ENCODE assay signal across 14 cellular contexts in genomic region chr10:98423691-98424120, GRCh38. TPM values are rescaled to one million over a fixed set of nuclear protein-coding genes. Genes with fewer than 3 reads are reported as not detected.
DNase-seq lines count a peak whose midpoint lies in the region; ATAC-seq and TF ChIP-seq lines count a peak whose summit lies in the region.
"Had no signal": no experiment of that assay in that cellular context is flagged by ENCODE, and none has a peak within 500 bp of the region (broad histone marks: within the 10 kb centered on the region; RNA-seq: fewer than 3 reads in every experiment).

No MANE protein-coding gene starts in this region.

- no peaks in the 10 kb centered on the region for H3K36me3 ChIP-seq in cardiac muscle cell
- H3K36me3 ChIP-seq: SJCRH30 had no signal

- no peaks in the 10 kb centered on the region for H3K27me3 Mint-ChIP-seq in stimulated activated memory B cell treated with anti-CD40 and anti-IgM and Interleukin-4, amounts not matched to agents 10 μg/mL and 1 μg/mL and 100 μg/mL, for 72 hours
- H3K27me3 Mint-ChIP-seq in HFFc6 (ENCODE audit: insufficient read depth): peaks cover 3% of the 10 kb centered on the region

- intact Hi-C loops in Right ventricle myocardium inferior (cut with DNase I): no loop called here

- no peaks in the 10 kb centered on the region for H3K9me3 Mint-ChIP-seq in stimulated activated memory B cell treated with anti-CD40 and anti-IgM and Interleukin-4, amounts not matched to agents 10 μg/mL and 1 μg/mL and 100 μg/mL, for 72 hours
- no peaks in the 10 kb centered on the region for H3K9me3 Mint-ChIP-seq in HFFc6
- H3K9me3 Mint-ChIP-seq: activated T-cell treated with anti-CD3 and anti-CD28 coated beads, Interleukin-2, amount 50 U/mL, for 4 hours had no signal

- H3K4me1 Mint-ChIP-seq in stimulated activated memory B cell treated with anti-CD40 and anti-IgM and Interleukin-4, amounts not matched to agents 10 μg/mL and 1 μg/mL and 100 μg/mL, for 72 hours: peaks cover 12% of the 10 kb centered on the region
- H3K4me1 Mint-ChIP-seq in HFFc6 (ENCODE audit: low read depth): no peaks in the 10 kb centered on the region

- no peak overlapping the region for H3K27ac Mint-ChIP-seq in stimulated activated memory B cell treated with anti-CD40 and anti-IgM and Interleukin-4, amounts not matched to agents 10 μg/mL and 1 μg/mL and 100 μg/mL, for 72 hours
- H3K27ac Mint-ChIP-seq in HFFc6: no peak overlapping the region

- no peak overlapping the region for H3K4me3 Mint-ChIP-seq in stimulated activated memory B cell treated with anti-CD40 and anti-IgM and Interleukin-4, amounts not matched to agents 10 μg/mL and 1 μg/mL and 100 μg/mL, for 72 hours
- H3K4me3 Mint-ChIP-seq in HFFc6: no peak overlapping the region
- H3K4me3 Mint-ChIP-seq: activated T-cell treated with anti-CD3 and anti-CD28 coated beads, Interleukin-2, amount 50 U/mL, for 4 hours had no signal

- H3K4me3 ChIP-seq in cardiac muscle cell (no peak overlapping the region), epithelial cell of esophagus (ENCODE audit: low read length) (no peak overlapping the region)
- H3K4me3 ChIP-seq: SJCRH30, vagina had no signal

- H3K36me3 Mint-ChIP-seq in stimulated activated memory B cell treated with anti-CD40 and anti-IgM and Interleukin-4, amounts not matched to agents 10 μg/mL and 1 μg/mL and 100 μg/mL, for 72 hours: peaks cover 32% of the 10 kb centered on the region
- peaks cover 5% of the 10 kb centered on the region for H3K36me3 Mint-ChIP-seq in HFFc6 (ENCODE audit: low read depth)

- H3K27me3 ChIP-seq in cardiac muscle cell: no peaks in the 10 kb centered on the region
- H3K27me3 ChIP-seq: SJCRH30, vagina had no signal

- peaks cover 29% of the 10 kb centered on the region for H3K4me1 ChIP-seq in cardiac muscle cell (ENCODE audit: low read depth)
- H3K4me1 ChIP-seq: SJCRH30, vagina had no signal

- ATAC-seq in Right ventricle myocardium inferior (no peak), GM18861 (IDR thresholded peaks at IDR 0.05; ENCODE audit: unreplicated experiment) (no peak)
- ATAC-seq in stimulated activated memory B cell treated with anti-CD40 and anti-IgM and Interleukin-4, amounts not matched to agents 10 μg/mL and 1 μg/mL and 100 μg/mL, for 72 hours: peak; percentile 28
- ATAC-seq in activated CD4-positive, CD25-positive, alpha-beta regulatory T cell treated with anti-CD3 and anti-CD28 coated beads, Interleukin-2, amount 50 U/mL, for 24 hours: no peak
- ATAC-seq: activated T-cell treated with anti-CD3 and anti-CD28 coated beads, Interleukin-2, amount 50 U/mL, for 4 hours had no signal

- no peaks in the 10 kb centered on the region for H3K9me3 ChIP-seq in cardiac muscle cell (ENCODE audit: low read depth)
- H3K9me3 ChIP-seq: SJCRH30, vagina had no signal

- DNase-seq in cardiac muscle cell (ENCODE audit: low read depth in 1 of 2, low spot score in 1 of 2): peak in 1 of 2 donors; percentile 67
- no peak for DNase-seq in Right ventricle myocardium inferior (ENCODE audit: missing footprints)
- DNase-seq in NCI-H526 treated with DMSO at 0.1 percent for 48 hours (lab: John Stamatoyannopoulos, UW): peak; percentile 3
- peak; percentile 42 for DNase-seq in epithelial cell of esophagus (ENCODE audit: low read depth)
- DNase-seq in HFFc6: no peak
- DNase-seq: activated CD4-positive, CD25-positive, alpha-beta regulatory T cell; activated T-cell treated with anti-CD3 and anti-CD28 coated beads, Interleukin-2, amount 50 U/mL, for 4 hours; KG1; occipital lobe had no signal

- peak; percentile 24 for TF ChIP-seq CTCF in cardiac muscle cell (IDR thresholded peaks at IDR 0.05; ENCODE audit: low read depth, low read length)
- peak; percentile 37 for TF ChIP-seq CTCF in epithelial cell of esophagus (IDR thresholded peaks at IDR 0.05; ENCODE audit: insufficient read depth, low read depth, low read length, missing control alignments)
- TF ChIP-seq CTCF in HFFc6 (IDR thresholded peaks at IDR 0.05): no peak

- no peak overlapping the region for H3K27ac ChIP-seq in cardiac muscle cell
- H3K27ac ChIP-seq: SJCRH30, vagina had no signal

RNA-seq across cellular contexts. Expression of gene PYROXD2, which starts 8.7 kb away (rescaled TPM):
- total RNA-seq in cardiac muscle cell: 22.9 and 45.1 TPM in 2 replicates
- 27.5 and 40.6 TPM in 2 replicates for polyA plus RNA-seq in cardiac muscle cell
- total RNA-seq in Right ventricle myocardium inferior: 10.7 TPM
- 10 to 100 TPM in 1 of 6 experiments, 1 to 10 TPM in 5; 7.6 to 10.3 (median 8.9) TPM for total RNA-seq in HFFc6 (2021; fragmentation: NEBNext Ultra II Directional; extraction: Animal tissue kit (Norgen Biotek cat#: 25700))

RNA-seq across cellular contexts. Expression of gene HPS1, which starts 23.0 kb away (rescaled TPM):
- total RNA-seq in cardiac muscle cell (32.1 and 58.6 TPM in 2 replicates), Right ventricle myocardium inferior (27.9 TPM)
- 60.9 and 101 TPM in 2 replicates for polyA plus RNA-seq in cardiac muscle cell
- total RNA-seq in HFFc6 (2021; fragmentation: NEBNext Ultra II Directional; extraction: Animal tissue kit (Norgen Biotek cat#: 25700)): 10 to 100 TPM; 49.1 to 55.9 (median 52.8) TPM

Comparison
In these comparisons a context has a peak if more than half of its experiments do, and no peak if none do; other contexts are left out.
1. DNase-seq: peak in NCI-H526 treated with DMSO at 0.1 percent for 48 hours (single experiment) and epithelial cell of esophagus (single experiment); none in Right ventricle myocardium inferior (single experiment) and HFFc6 (single experiment).